In the genomic region with DNA sequence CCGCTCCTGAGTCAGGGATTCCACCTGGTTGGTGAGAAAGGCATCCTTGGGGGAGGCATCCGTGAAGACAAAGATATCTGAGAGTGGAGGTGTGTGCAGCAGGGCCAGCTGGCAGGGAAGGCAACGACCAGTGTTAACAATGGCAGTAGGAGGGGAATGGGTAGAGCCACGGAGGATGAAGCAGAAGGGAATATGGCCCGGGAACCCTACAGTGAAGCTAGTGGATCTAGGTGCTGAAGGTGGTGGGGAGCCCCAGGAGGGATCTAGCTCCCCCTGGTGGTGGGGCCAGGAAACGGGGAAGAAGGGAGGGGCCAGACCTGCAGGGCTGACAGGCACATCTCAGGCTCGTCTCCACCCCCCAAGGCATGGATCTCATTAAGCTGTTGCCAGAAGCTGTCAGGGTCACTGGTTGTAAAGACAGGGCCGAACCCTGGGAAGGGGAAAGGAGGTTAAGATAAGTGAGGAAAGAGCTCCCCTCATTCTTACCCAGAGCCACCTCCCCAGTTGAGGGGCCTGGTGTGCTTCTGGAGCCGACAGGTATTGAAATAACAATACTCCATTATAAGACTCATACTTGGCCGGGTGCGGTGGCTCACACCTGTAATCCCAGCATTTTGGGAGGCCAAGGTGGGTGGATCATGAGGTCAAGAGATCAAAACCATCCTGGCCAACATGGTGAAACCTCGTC, we compare ENCODE assay signal across 8 cellular contexts. TPM values are rescaled to one million over a fixed set of nuclear protein-coding genes. Genes with fewer than 3 reads are reported as not detected.
DNase-seq lines count a peak whose midpoint lies in the region; ATAC-seq and TF ChIP-seq lines count a peak whose summit lies in the region.

No MANE protein-coding gene starts in this region.

- H3K4me1 ChIP-seq in foreskin keratinocyte = no peaks in the 10 kb centered on the region
- no peaks in the 10 kb centered on the region for H3K4me1 ChIP-seq in psoas muscle
- peaks cover 3% of the 10 kb centered on the region for H3K4me1 ChIP-seq in ovary (ENCODE audit: insufficient read depth)

- H3K27ac ChIP-seq in foreskin keratinocyte (no peak overlapping the region), psoas muscle (no peak overlapping the region), ovary (no peak overlapping the region)

- no peaks in the 10 kb centered on the region for H3K27me3 ChIP-seq in foreskin keratinocyte
- no peaks in the 10 kb centered on the region for H3K27me3 ChIP-seq in psoas muscle (ENCODE audit: insufficient read depth in 3 of 3, low read length in 2 of 3)
- H3K27me3 ChIP-seq in ovary = no peaks in the 10 kb centered on the region

- intact Hi-C loops in psoas muscle (cut with DNase I) = loop anchor here (2.0 to 10.0 kb wide), 4 partner anchors 62 to 95 kb away; a partner anchor contains a TSS
- intact Hi-C loops in ovary (cut with DNase I) = loop anchor here in 1 of 4 donors (2.0 kb wide), 1 partner anchor 47 kb away; a partner anchor contains a TSS

- peaks cover 0 to 32% of the 10 kb centered on the region in 2 donors for H3K36me3 ChIP-seq in psoas muscle (ENCODE audit: insufficient read depth in 1 of 2, low read depth in 1 of 2)
- H3K36me3 ChIP-seq in ovary = no peaks in the 10 kb centered on the region

- ATAC-seq in foreskin keratinocyte (peak; percentile 80), psoas muscle (peak; percentile 82 to 85 (median 84)), HG02884 (IDR thresholded peaks at IDR 0.05; ENCODE audit: unreplicated experiment) (no peak)

- TF ChIP-seq EP300 in ovary (IDR thresholded peaks at IDR 0.05) = no peak

- DNase-seq in CMK (ENCODE audit: low read depth) = peak; percentile 71
- peak; percentile 86 for DNase-seq in HT-29 (ENCODE audit: low spot score)
- DNase-seq in RPMI7951 (ENCODE audit: low read depth) = peak; percentile 61
- DNase-seq in activated T-helper 1 cell treated with Interleukin-2 at 50 U/mL for 16 hours (ENCODE audit: low read depth) = peak; percentile 63
- peak in 1 of 2 donors; percentile 53 for DNase-seq in foreskin keratinocyte
- DNase-seq in psoas muscle = peak; percentile 73 to 88
- no peak for DNase-seq in ovary

- H3K9me3 ChIP-seq in psoas muscle (no peaks in the 10 kb centered on the region), ovary (no peaks in the 10 kb centered on the region)

- WGBS in psoas muscle, 3 donors = 56 to 65% (median 56%) methylated on average over 12 of the region's 12 CpGs
- WGBS in ovary, 3 donors = 58 to 67% (median 59%) methylated on average over 12 of the region's 12 CpGs

- TF ChIP-seq CTCF in foreskin keratinocyte (conservative IDR thresholded peaks at IDR 0.05) (peak; percentile 95), psoas muscle (IDR thresholded peaks at IDR 0.05) (peak; percentile 87), ovary (IDR thresholded peaks at IDR 0.05) (no peak)

- H3K4me3 ChIP-seq in psoas muscle (no peak overlapping the region), ovary (no peak overlapping the region)

- TF ChIP-seq POLR2A in ovary (IDR thresholded peaks at IDR 0.05) = no peak

RNA-seq across cellular contexts. Expression of a gene that starts 7.3 kb away (rescaled TPM):
- 5.6 and 11.2 TPM in 2 replicates for total RNA-seq in HT-29 (2014; rRNA removed; shearing (Covaris generic))
- 0.10 and 0.36 TPM in 2 replicates for total RNA-seq in RPMI7951 (2014; rRNA removed; shearing (Covaris generic))
- 0.34 and 0.46 TPM in 2 replicates for total RNA-seq in foreskin keratinocyte
- 0.25 and 0.38 TPM in 2 replicates for polyA plus RNA-seq in foreskin keratinocyte
- total RNA-seq in psoas muscle = 1 to 10 TPM; 5.2 to 8.0 (median 7.5) TPM
- 1 to 10 TPM in 2 of 3 donors, under 1 TPM in 1; 0.76 to 3.5 (median 1.8) TPM for polyA plus RNA-seq in psoas muscle
- 10 to 100 TPM in 1 of 7 donors, 1 to 10 TPM in 5, under 1 TPM in 1; 0.48 to 25.2 (median 1.7) TPM for total RNA-seq in ovary
- polyA plus RNA-seq in ovary = under 1 TPM; 0.18 to 0.62 TPM

RNA-seq across cellular contexts. Expression of a gene that starts 7.4 kb away (rescaled TPM):
- total RNA-seq in HT-29 (2014; rRNA removed; shearing (Covaris generic)) = 6.3 and 11.6 TPM in 2 replicates
- 0.72 and 2.7 TPM in 2 replicates for total RNA-seq in RPMI7951 (2014; rRNA removed; shearing (Covaris generic))
- 2.4 and 3.1 TPM in 2 replicates for total RNA-seq in foreskin keratinocyte
- polyA plus RNA-seq in foreskin keratinocyte = 2.6 and 3.0 TPM in 2 replicates
- under 1 TPM in 1 of 4 donors, not detected in 3; 0.59 TPM for total RNA-seq in psoas muscle
- polyA plus RNA-seq in psoas muscle = under 1 TPM; 0.13 to 0.78 (median 0.23) TPM
- total RNA-seq in ovary = 1 to 10 TPM in 5 of 7 donors, under 1 TPM in 1, not detected in 1; 0.94 to 5.2 (median 3.6) TPM
- 1 to 10 TPM; 1.6 to 2.9 TPM for polyA plus RNA-seq in ovary

RNA-seq across cellular contexts. Expression of a gene that starts 25.7 kb away (rescaled TPM):
- 128 and 138 TPM in 2 replicates for total RNA-seq in HT-29 (2014; rRNA removed; shearing (Covaris generic))
- 26.4 and 33.6 TPM in 2 replicates for total RNA-seq in RPMI7951 (2014; rRNA removed; shearing (Covaris generic))
- 127 and 141 TPM in 2 replicates for total RNA-seq in foreskin keratinocyte
- polyA plus RNA-seq in foreskin keratinocyte = 91.6 and 96.7 TPM in 2 replicates
- total RNA-seq in psoas muscle = 100 to 1,000 TPM in 1 of 4 donors, 10 to 100 TPM in 3; 53.2 to 108 (median 76.1) TPM
- polyA plus RNA-seq in psoas muscle = 10 to 100 TPM; 43.9 to 70.4 (median 57.4) TPM
- 10 to 100 TPM; 16.0 to 73.6 (median 44.1) TPM for total RNA-seq in ovary
- polyA plus RNA-seq in ovary = 10 to 100 TPM; 21.1 to 29.8 TPM

RNA-seq across cellular contexts. Expression of a gene that starts 30.0 kb away (rescaled TPM):
- 19.6 and 20.9 TPM in 2 replicates for total RNA-seq in HT-29 (2014; rRNA removed; shearing (Covaris generic))
- 14.1 and 17.8 TPM in 2 replicates for total RNA-seq in RPMI7951 (2014; rRNA removed; shearing (Covaris generic))
- total RNA-seq in foreskin keratinocyte = 13.1 and 14.2 TPM in 2 replicates
- 6.8 and 9.2 TPM in 2 replicates for polyA plus RNA-seq in foreskin keratinocyte
- 1 to 10 TPM; 1.7 to 3.0 (median 1.8) TPM for total RNA-seq in psoas muscle
- 1 to 10 TPM; 1.4 to 2.7 (median 1.7) TPM for polyA plus RNA-seq in psoas muscle
- 10 to 100 TPM in 4 of 7 donors, 1 to 10 TPM in 3; 8.6 to 19.1 (median 14.5) TPM for total RNA-seq in ovary
- 1 to 10 TPM; 4.8 to 7.8 TPM for polyA plus RNA-seq in ovary

RNA-seq across cellular contexts. Expression of a gene that starts 33.5 kb away (rescaled TPM):
- total RNA-seq in HT-29 (2014; rRNA removed; shearing (Covaris generic)) = 914 and 960 TPM in 2 replicates
- 1,387 and 1,552 TPM in 2 replicates for total RNA-seq in RPMI7951 (2014; rRNA removed; shearing (Covaris generic))
- total RNA-seq in foreskin keratinocyte (940 and 998 TPM in 2 replicates), psoas muscle (10 to 100 TPM; 29.1 to 51.2 (median 41.9) TPM), ovary (100 to 1,000 TPM; 128 to 208 (median 184) TPM)
- polyA plus RNA-seq in foreskin keratinocyte (1,066 and 1,074 TPM in 2 replicates), psoas muscle (10 to 100 TPM; 20.6 to 85.9 (median 35.1) TPM), ovary (100 to 1,000 TPM; 199 to 473 TPM)

Comparison
In these comparisons a context has a peak if more than half of its experiments do, and no peak if none do; other contexts are left out.
1. DNase-seq: peak in CMK (single experiment), HT-29 (single experiment), RPMI7951 (single experiment), activated T-helper 1 cell treated with Interleukin-2 at 50 U/mL for 16 hours (single experiment) and psoas muscle (2 of 2); none in ovary (0 of 5).
2. CTCF ChIP-seq: peak in foreskin keratinocyte (single experiment) and psoas muscle (single experiment); none in ovary (0 of 3).